Comparison of ENCODE assay signal across 8 cellular contexts in genomic region chr2:207529330-207530159, GRCh38. TPM values are rescaled to one million over a fixed set of nuclear protein-coding genes. Genes with fewer than 3 reads are reported as not detected.
DNase-seq lines count a peak whose midpoint lies in the region; ATAC-seq, FAIRE-seq and TF ChIP-seq lines count a peak whose summit lies in the region.

TSS of gene CREB1 (plus strand) at chr2:207529962. CDS start at chr2:207555636, 25,674 bp downstream.

- H3K27me3 Mint-ChIP-seq in activated naive CD8-positive, alpha-beta T cell treated with anti-CD3 and anti-CD28 coated beads, Interleukin-2, amount 10 ng/mL, durations not matched to agents 7 days and 5 days: peaks cover 3% of the 10 kb centered on the region

- H3K4me3 ChIP-seq in SU-DHL-6 (ENCODE audit: insufficient read depth, low read length, poor library complexity, severe bottlenecking): peak within 1 kb of the TSS; percentile 99
- H3K4me3 ChIP-seq in pancreas: peak within 1 kb of the TSS; percentile 45 to 85 (median 78)
- peak within 1 kb of the TSS; percentile 70 to 84 for H3K4me3 ChIP-seq in tibial artery

- peaks cover 5% of the 10 kb centered on the region for H4K20me1 ChIP-seq in SU-DHL-6 (ENCODE audit: low read depth, low read length)

- peaks cover 13 to 38% (median 26%) of the 10 kb centered on the region in 3 donors for H3K4me1 ChIP-seq in pancreas
- peaks cover 0 to 37% (median 21%) of the 10 kb centered on the region in 4 donors for H3K4me1 ChIP-seq in tibial artery

- peaks cover 41% of the 10 kb centered on the region for H3K4me1 Mint-ChIP-seq in activated naive CD8-positive, alpha-beta T cell treated with anti-CD3 and anti-CD28 coated beads, Interleukin-2, amount 10 ng/mL, durations not matched to agents 7 days and 5 days

- peaks cover 7% of the 10 kb centered on the region; the same call in 1 of the 2 replicates for H3F3A ChIP-seq in SU-DHL-6 (ENCODE audit: insufficient read depth)

- 0% methylated on average over 89 to 92 of the region's 92 CpGs for WGBS in pancreas, 2 donors

- peak within 1 kb of the TSS; percentile 96 for H3K27ac ChIP-seq in SU-DHL-6 (ENCODE audit: low read depth, low read length)
- peak within 1 kb of the TSS; percentile 96 to 99 (median 98) for H3K27ac ChIP-seq in pancreas
- H3K27ac ChIP-seq in tibial artery: peak within 1 kb of the TSS; percentile 93 to 96

- peak within 1 kb of the TSS; percentile 67 for H2AFZ ChIP-seq in SU-DHL-6 (ENCODE audit: low read depth, low read length, severe bottlenecking)

- H3K27ac Mint-ChIP-seq in activated naive CD8-positive, alpha-beta T cell treated with anti-CD3 and anti-CD28 coated beads, Interleukin-2, amount 10 ng/mL, durations not matched to agents 7 days and 5 days: peak within 1 kb of the TSS; percentile 100

- TF ChIP-seq POLR2A in GM10847 (IDR thresholded peaks at IDR 0.05; ENCODE audit: extremely low read depth, insufficient read length): peak; percentile 91

- TF ChIP-seq CTCF in SU-DHL-6 (IDR thresholded peaks at IDR 0.05; ENCODE audit: insufficient read depth, low read length, poor library complexity, severe bottlenecking): no peak
- no peak for TF ChIP-seq CTCF in pancreas (IDR thresholded peaks at IDR 0.05)
- peak in 1 of 2 experiments; percentile 8 for TF ChIP-seq CTCF in tibial artery (IDR thresholded peaks at IDR 0.05)

- H3K36me3 ChIP-seq in SU-DHL-6 (ENCODE audit: low read length) (no peaks in the 10 kb centered on the region), pancreas (no peaks in the 10 kb centered on the region), tibial artery (no peaks in the 10 kb centered on the region)

- FAIRE-seq in pancreas (lab: Jason Lieb, UNC): no peak

- peak within 1 kb of the TSS; percentile 79 for H3K4me2 ChIP-seq in SU-DHL-6 (ENCODE audit: low read depth, low read length, poor library complexity, severe bottlenecking)

- ATAC-seq in HG02678 (IDR thresholded peaks at IDR 0.05; ENCODE audit: unreplicated experiment): peak; percentile 80
- peak; percentile 91 for ATAC-seq in activated naive CD8-positive, alpha-beta T cell treated with anti-CD3 and anti-CD28 coated beads, Interleukin-2, amount 10 ng/mL, durations not matched to agents 7 days and 5 days (ENCODE audit: low read depth)
- ATAC-seq in Right ventricle myocardium inferior: peak; percentile 98
- peak; percentile 92 to 96 (median 94) for ATAC-seq in pancreas

- H3K9me2 ChIP-seq in SU-DHL-6 (replicated peaks; ENCODE audit: insufficient read depth, low read length): no peaks in the 10 kb centered on the region

- H3K27me3 ChIP-seq in SU-DHL-6 (ENCODE audit: low read length) (no peaks in the 10 kb centered on the region), pancreas (no peaks in the 10 kb centered on the region), tibial artery (no peaks in the 10 kb centered on the region)

- peak within 1 kb of the TSS; percentile 92 for H3K9ac ChIP-seq in SU-DHL-6 (ENCODE audit: low read length)

- H3K9me3 Mint-ChIP-seq in activated naive CD8-positive, alpha-beta T cell treated with anti-CD3 and anti-CD28 coated beads, Interleukin-2, amount 10 ng/mL, durations not matched to agents 7 days and 5 days: no peaks in the 10 kb centered on the region

- intact Hi-C loops in Right ventricle myocardium inferior (cut with DNase I): loop anchor here (1.0 to 5.0 kb wide), 6 partner anchors 15 to 183 kb away; partner anchors contain the start of genes CCNYL1 and METTL21A
- intact Hi-C loops in pancreas (cut with DNase I): no loop called here
- intact Hi-C loops in tibial artery (cut with DNase I; ENCODE audit: low total_unique reads): loop anchor here (5.0 kb wide), 1 partner anchor 98 kb away; the partner anchor contains the start of gene METTL21A

- peaks cover 41% of the 10 kb centered on the region for H3K79me2 ChIP-seq in SU-DHL-6 (ENCODE audit: insufficient read depth, low read length)

- H3K9me3 ChIP-seq in SU-DHL-6 (ENCODE audit: insufficient read depth, low read length) (no peaks in the 10 kb centered on the region), pancreas (no peaks in the 10 kb centered on the region), tibial artery (no peaks in the 10 kb centered on the region)

- H3K36me3 Mint-ChIP-seq in activated naive CD8-positive, alpha-beta T cell treated with anti-CD3 and anti-CD28 coated beads, Interleukin-2, amount 10 ng/mL, durations not matched to agents 7 days and 5 days: peaks cover 5% of the 10 kb centered on the region

- POLR2A ChIA-PET in activated naive CD8-positive, alpha-beta T cell treated with anti-CD3 and anti-CD28 coated beads, Interleukin-2, amount 10 ng/mL, durations not matched to agents 7 days and 5 days (lab: Charles Lee): interaction anchor here (0.6 to 3.0 kb wide), 22 partner anchors 9 to 765 kb away, joined by 3 to 95 read pairs (median 6); partner anchors contain the start of genes CCNYL1, IDH1, KLF7 and MDH1B

- H3K4me3 Mint-ChIP-seq in activated naive CD8-positive, alpha-beta T cell treated with anti-CD3 and anti-CD28 coated beads, Interleukin-2, amount 10 ng/mL, durations not matched to agents 7 days and 5 days: peak within 1 kb of the TSS; percentile 100

- peak; percentile 89 for DNase-seq in NCI-H128 (lab: John Stamatoyannopoulos, UW; ENCODE audit: unreplicated experiment)
- peak; percentile 100 for DNase-seq in activated naive CD8-positive, alpha-beta T cell treated with anti-CD3 and anti-CD28 coated beads, Interleukin-2, amount 10 ng/mL, durations not matched to agents 7 days and 5 days
- peak; percentile 100 for DNase-seq in Right ventricle myocardium inferior (ENCODE audit: missing footprints)
- DNase-seq in pancreas: peak; percentile 97 to 100 (median 99)
- peak; percentile 98 to 99 for DNase-seq in tibial artery

RNA-seq across cellular contexts. Expression of gene CREB1, which starts in this region (rescaled TPM):
- total RNA-seq in activated naive CD8-positive, alpha-beta T cell treated with anti-CD3 and anti-CD28 coated beads, Interleukin-2, amount 10 ng/mL, durations not matched to agents 7 days and 5 days: 100 to 1,000 TPM in 1 of 2 experiments, 10 to 100 TPM in 1; 97.5 to 101 TPM
- total RNA-seq in Right ventricle myocardium inferior (57.0 TPM), pancreas (10 to 100 TPM; 16.7 to 36.4 (median 21.4) TPM)
- polyA plus RNA-seq in pancreas: 1 to 10 TPM; 3.2 to 6.3 TPM

Comparison
In these comparisons a context has a peak if more than half of its experiments do, and no peak if none do; other contexts are left out.
1. Peak in every context shown above with its lines: DNase-seq, ATAC-seq, H3K4me3 ChIP-seq and H3K27ac ChIP-seq.
2. intact Hi-C loops: an anchor here in Right ventricle myocardium inferior (1.0 to 5.0 kb wide) and tibial artery (5.0 kb wide); none called in pancreas.